1 cellular context compared by ENCODE assay signal in genomic region chr2:218755198-218755566, GRCh38.
TF ChIP-seq lines count a peak whose summit lies in the region.

No MANE protein-coding gene starts in this region.

TF ChIP-seq in HepG2, 621 proteins besides CTCF, POLR2A, EP300 and RAD21 (continued from another document):
- TF ChIP-seq, protein P1, sequence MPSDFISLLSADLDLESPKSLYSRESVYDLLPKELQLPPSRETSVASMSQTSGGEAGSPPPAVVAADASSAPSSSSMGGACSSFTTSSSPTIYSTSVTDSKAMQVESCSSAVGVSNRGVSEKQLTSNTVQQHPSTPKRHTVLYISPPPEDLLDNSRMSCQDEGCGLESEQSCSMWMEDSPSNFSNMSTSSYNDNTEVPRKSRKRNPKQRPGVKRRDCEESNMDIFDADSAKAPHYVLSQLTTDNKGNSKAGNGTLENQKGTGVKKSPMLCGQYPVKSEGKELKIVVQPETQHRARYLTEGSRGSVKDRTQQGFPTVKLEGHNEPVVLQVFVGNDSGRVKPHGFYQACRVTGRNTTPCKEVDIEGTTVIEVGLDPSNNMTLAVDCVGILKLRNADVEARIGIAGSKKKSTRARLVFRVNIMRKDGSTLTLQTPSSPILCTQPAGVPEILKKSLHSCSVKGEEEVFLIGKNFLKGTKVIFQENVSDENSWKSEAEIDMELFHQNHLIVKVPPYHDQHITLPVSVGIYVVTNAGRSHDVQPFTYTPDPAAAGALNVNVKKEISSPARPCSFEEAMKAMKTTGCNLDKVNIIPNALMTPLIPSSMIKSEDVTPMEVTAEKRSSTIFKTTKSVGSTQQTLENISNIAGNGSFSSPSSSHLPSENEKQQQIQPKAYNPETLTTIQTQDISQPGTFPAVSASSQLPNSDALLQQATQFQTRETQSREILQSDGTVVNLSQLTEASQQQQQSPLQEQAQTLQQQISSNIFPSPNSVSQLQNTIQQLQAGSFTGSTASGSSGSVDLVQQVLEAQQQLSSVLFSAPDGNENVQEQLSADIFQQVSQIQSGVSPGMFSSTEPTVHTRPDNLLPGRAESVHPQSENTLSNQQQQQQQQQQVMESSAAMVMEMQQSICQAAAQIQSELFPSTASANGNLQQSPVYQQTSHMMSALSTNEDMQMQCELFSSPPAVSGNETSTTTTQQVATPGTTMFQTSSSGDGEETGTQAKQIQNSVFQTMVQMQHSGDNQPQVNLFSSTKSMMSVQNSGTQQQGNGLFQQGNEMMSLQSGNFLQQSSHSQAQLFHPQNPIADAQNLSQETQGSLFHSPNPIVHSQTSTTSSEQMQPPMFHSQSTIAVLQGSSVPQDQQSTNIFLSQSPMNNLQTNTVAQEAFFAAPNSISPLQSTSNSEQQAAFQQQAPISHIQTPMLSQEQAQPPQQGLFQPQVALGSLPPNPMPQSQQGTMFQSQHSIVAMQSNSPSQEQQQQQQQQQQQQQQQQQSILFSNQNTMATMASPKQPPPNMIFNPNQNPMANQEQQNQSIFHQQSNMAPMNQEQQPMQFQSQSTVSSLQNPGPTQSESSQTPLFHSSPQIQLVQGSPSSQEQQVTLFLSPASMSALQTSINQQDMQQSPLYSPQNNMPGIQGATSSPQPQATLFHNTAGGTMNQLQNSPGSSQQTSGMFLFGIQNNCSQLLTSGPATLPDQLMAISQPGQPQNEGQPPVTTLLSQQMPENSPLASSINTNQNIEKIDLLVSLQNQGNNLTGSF (CRISPR knock-in tag; IDR thresholded peaks at IDR 0.05): no peak
- TF ChIP-seq BATF2 (CRISPR knock-in tag; IDR thresholded peaks at IDR 0.05) (no peak), FOXA1 (IDR thresholded peaks at IDR 0.05) (no peak; the same call in 1 of the 2 replicates), FOXA1 (CRISPR knock-in tag; IDR thresholded peaks at IDR 0.05) (peak; percentile 88), CEBPG (CRISPR knock-in tag; IDR thresholded peaks at IDR 0.05) (peak; percentile 3; the same call in 1 of the 2 replicates), ERF (CRISPR knock-in tag; IDR thresholded peaks at IDR 0.05) (peak; percentile 13; the same call in 1 of the 2 replicates), SNAPC2 (CRISPR knock-in tag; IDR thresholded peaks at IDR 0.05) (0 out of 2 replicates have a peak, but pooled peaks have one; percentile 7), ZNF800 (CRISPR knock-in tag; IDR thresholded peaks at IDR 0.05) (no peak), FOXP1 (IDR thresholded peaks at IDR 0.05) (0 out of 2 replicates have a peak, but pooled peaks have one; percentile 20), FOXP1 (CRISPR knock-in tag; IDR thresholded peaks at IDR 0.05) (peak; percentile 72), POLR2AphosphoS2 (IDR thresholded peaks at IDR 0.05; ENCODE audit: low read depth, low read length) (0 out of 2 replicates have a peak, but pooled peaks have one; percentile 4), RBFOX2 (IDR thresholded peaks at IDR 0.05; ENCODE audit: low read depth, low read length) (peak; percentile 50; the same call in 1 of the 2 replicates), SKI (IDR thresholded peaks at IDR 0.05; ENCODE audit: partially characterized antibody) (peak; percentile 41), ZNF224 (CRISPR knock-in tag; IDR thresholded peaks at IDR 0.05) (0 out of 2 replicates have a peak, but pooled peaks have one; percentile 8), TCF7 (IDR thresholded peaks at IDR 0.05; ENCODE audit: low read depth) (peak; percentile 49; the same call in 1 of the 2 replicates), RARA (CRISPR knock-in tag; IDR thresholded peaks at IDR 0.05) (peak; percentile 84)
- TF ChIP-seq, protein P2, sequence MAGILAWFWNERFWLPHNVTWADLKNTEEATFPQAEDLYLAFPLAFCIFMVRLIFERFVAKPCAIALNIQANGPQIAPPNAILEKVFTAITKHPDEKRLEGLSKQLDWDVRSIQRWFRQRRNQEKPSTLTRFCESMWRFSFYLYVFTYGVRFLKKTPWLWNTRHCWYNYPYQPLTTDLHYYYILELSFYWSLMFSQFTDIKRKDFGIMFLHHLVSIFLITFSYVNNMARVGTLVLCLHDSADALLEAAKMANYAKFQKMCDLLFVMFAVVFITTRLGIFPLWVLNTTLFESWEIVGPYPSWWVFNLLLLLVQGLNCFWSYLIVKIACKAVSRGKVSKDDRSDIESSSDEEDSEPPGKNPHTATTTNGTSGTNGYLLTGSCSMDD (CRISPR knock-in tag; IDR thresholded peaks at IDR 0.05): no peak
